ENCODE assay signal across 1 cellular context in the genomic region with DNA sequence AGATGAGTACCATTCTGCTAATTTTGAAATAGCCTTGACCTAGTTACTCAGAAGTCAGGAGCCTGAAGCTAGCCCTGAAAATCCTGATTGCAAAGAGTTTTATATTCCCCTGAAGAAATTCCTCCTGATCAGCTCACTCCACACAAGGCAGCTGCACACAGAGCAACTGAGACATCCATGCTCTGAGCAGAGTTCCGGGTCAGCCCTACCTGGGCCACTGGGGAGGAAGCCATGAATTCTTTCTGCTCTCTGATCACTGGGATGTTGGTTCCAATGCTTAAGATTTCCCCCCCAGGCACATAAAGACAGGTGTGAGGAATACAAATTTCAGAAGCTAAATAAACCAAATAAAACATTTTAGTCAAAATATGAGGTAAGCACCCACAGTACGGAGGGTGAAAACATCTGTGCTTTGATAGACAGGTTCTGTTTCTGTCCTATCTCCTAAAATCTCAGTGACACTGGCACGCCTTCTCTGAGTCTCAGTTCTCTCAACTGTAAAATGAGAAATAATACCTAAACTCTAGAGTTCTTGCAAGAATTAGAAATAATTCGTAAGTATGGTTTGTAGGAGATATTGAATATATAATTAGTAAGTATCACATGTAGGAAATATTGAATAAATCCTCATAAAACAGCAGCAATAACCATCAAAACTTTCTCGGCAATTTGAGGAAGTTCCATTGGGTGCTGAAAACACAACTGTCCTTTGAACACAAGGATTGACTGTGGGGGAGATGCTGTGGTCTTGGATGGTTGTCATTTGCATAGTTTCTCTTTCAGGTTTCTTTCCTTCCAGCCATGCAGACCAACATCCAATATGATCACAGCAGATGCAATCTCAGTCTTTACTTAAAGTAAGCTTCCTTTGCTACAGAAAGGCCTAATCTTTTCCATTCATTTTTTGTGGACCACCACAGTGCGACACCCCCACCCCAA.
A peak's percentile ranks its signal among the peaks of the same experiment; 100 is the strongest.
TF ChIP-seq lines count a peak whose summit lies in the region.

No MANE protein-coding gene starts in this region.

TF ChIP-seq in HepG2, 621 proteins besides CTCF, POLR2A, EP300 and RAD21:
- TF ChIP-seq, protein P1, sequence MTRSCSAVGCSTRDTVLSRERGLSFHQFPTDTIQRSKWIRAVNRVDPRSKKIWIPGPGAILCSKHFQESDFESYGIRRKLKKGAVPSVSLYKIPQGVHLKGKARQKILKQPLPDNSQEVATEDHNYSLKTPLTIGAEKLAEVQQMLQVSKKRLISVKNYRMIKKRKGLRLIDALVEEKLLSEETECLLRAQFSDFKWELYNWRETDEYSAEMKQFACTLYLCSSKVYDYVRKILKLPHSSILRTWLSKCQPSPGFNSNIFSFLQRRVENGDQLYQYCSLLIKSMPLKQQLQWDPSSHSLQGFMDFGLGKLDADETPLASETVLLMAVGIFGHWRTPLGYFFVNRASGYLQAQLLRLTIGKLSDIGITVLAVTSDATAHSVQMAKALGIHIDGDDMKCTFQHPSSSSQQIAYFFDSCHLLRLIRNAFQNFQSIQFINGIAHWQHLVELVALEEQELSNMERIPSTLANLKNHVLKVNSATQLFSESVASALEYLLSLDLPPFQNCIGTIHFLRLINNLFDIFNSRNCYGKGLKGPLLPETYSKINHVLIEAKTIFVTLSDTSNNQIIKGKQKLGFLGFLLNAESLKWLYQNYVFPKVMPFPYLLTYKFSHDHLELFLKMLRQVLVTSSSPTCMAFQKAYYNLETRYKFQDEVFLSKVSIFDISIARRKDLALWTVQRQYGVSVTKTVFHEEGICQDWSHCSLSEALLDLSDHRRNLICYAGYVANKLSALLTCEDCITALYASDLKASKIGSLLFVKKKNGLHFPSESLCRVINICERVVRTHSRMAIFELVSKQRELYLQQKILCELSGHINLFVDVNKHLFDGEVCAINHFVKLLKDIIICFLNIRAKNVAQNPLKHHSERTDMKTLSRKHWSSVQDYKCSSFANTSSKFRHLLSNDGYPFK (CRISPR knock-in tag; IDR thresholded peaks at IDR 0.05; ENCODE audit: borderline replicate concordance) = no peak
- 0 out of 2 replicates have a peak, but pooled peaks have one; percentile 3 for TF ChIP-seq HDAC1 (CRISPR knock-in tag; IDR thresholded peaks at IDR 0.05)
- TF ChIP-seq, protein P2, sequence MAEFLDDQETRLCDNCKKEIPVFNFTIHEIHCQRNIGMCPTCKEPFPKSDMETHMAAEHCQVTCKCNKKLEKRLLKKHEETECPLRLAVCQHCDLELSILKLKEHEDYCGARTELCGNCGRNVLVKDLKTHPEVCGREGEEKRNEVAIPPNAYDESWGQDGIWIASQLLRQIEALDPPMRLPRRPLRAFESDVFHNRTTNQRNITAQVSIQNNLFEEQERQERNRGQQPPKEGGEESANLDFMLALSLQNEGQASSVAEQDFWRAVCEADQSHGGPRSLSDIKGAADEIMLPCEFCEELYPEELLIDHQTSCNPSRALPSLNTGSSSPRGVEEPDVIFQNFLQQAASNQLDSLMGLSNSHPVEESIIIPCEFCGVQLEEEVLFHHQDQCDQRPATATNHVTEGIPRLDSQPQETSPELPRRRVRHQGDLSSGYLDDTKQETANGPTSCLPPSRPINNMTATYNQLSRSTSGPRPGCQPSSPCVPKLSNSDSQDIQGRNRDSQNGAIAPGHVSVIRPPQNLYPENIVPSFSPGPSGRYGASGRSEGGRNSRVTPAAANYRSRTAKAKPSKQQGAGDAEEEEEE (CRISPR knock-in tag; IDR thresholded peaks at IDR 0.05; ENCODE audit: borderline replicate concordance) = no peak
- no peak for TF ChIP-seq PPARG (CRISPR knock-in tag; conservative IDR thresholded peaks at IDR 0.05)
- no peak for TF ChIP-seq YY1 (IDR thresholded peaks at IDR 0.05; ENCODE audit: insufficient read depth, insufficient replicate concordance, low read depth, low read length)
- peak; percentile 0; the same call in 1 of the 2 replicates for TF ChIP-seq ZNF501 (CRISPR knock-in tag; IDR thresholded peaks at IDR 0.05)
- TF ChIP-seq ZFX (CRISPR knock-in tag; IDR thresholded peaks at IDR 0.05; ENCODE audit: low read depth) = no peak
